11 cellular contexts compared by ENCODE assay signal in the genomic region with DNA sequence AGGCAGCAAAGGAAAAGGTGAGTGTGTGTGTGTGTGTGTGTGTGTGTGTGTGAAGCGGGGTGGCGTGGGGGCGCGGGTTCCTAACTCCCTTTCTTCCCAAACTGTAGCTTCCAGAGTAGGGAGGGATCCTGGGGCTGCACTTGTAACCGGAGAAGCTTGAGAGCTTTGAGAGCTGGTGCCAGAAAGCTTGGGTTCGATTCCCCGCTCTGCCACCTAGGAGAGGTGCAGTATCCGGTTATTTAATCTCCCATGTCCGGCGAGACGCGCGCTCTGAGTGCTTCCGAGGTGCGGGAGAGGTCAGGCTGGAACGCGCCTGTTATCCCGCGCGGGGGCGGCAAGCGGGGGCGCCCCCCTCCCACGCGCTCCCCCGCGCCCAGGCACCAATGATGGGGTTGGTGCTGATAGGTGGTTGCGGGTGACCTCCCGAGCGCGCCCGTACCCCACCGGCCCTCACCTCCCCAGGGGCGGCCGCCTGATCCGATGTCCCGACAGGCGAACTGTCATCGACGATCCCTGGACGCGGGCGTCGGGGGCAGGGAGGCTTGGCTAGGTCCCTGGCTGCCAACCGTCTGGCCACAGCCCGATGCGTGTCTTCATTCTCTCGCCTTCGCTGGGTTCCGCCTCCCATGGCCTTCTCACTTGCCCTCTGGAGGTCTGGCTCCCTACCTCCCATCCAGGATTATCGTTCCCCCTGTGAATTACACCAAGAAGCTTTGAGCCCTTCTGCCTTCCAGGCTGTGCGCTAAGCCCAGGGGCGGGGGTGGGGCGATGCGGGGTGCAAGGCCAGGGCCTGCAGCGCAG. TPM values are rescaled to one million over a fixed set of nuclear protein-coding genes. Genes with fewer than 3 reads are reported as not detected.
DNase-seq lines count a peak whose midpoint lies in the region; ATAC-seq and TF ChIP-seq lines count a peak whose summit lies in the region.
"Had no signal": no experiment of that assay in that cellular context is flagged by ENCODE, and none has a peak within 500 bp of the region (broad histone marks: within the 10 kb centered on the region; RNA-seq: fewer than 3 reads in every experiment).

No MANE protein-coding gene starts in this region.

- H3K27ac ChIP-seq in lower lobe of right lung = peak overlapping the region; percentile 78
- peak overlapping the region; percentile 61 for H3K27ac ChIP-seq in substantia nigra (ENCODE audit: low read depth, low read length, poor library complexity, severe bottlenecking)

- TF ChIP-seq CTCF in lower lobe of right lung (IDR thresholded peaks at IDR 0.05) (no peak), progenitor cell of endocrine pancreas (IDR thresholded peaks at IDR 0.05; ENCODE audit: unreplicated experiment) (no peak)

- H3K9me3 Mint-ChIP-seq in dendritic cell treated with granulocyte-macrophage colony-stimulating factor and Interleukin-4, amounts not matched to agents 40 ng/mL and 50 ng/mL, for 4 days = no peaks in the 10 kb centered on the region
- no peaks in the 10 kb centered on the region for H3K9me3 Mint-ChIP-seq in progenitor cell of endocrine pancreas (ENCODE audit: low read depth)

- H3K4me1 ChIP-seq in lower lobe of right lung = no peaks in the 10 kb centered on the region

- H3K27ac Mint-ChIP-seq in dendritic cell treated with granulocyte-macrophage colony-stimulating factor and Interleukin-4, amounts not matched to agents 40 ng/mL and 50 ng/mL, for 4 days = peak overlapping the region; percentile 95
- H3K27ac Mint-ChIP-seq in progenitor cell of endocrine pancreas = no peak overlapping the region

- H3K4me3 Mint-ChIP-seq in dendritic cell treated with granulocyte-macrophage colony-stimulating factor and Interleukin-4, amounts not matched to agents 40 ng/mL and 50 ng/mL, for 4 days = peak overlapping the region; percentile 85
- no peak overlapping the region for H3K4me3 Mint-ChIP-seq in progenitor cell of endocrine pancreas (ENCODE audit: low read depth)

- peaks cover 57% of the 10 kb centered on the region for H3K4me1 Mint-ChIP-seq in dendritic cell treated with granulocyte-macrophage colony-stimulating factor and Interleukin-4, amounts not matched to agents 40 ng/mL and 50 ng/mL, for 4 days (ENCODE audit: low read depth)
- no peaks in the 10 kb centered on the region for H3K4me1 Mint-ChIP-seq in progenitor cell of endocrine pancreas (ENCODE audit: low read depth)

- H3K9me3 ChIP-seq in lower lobe of right lung = no peaks in the 10 kb centered on the region

- intact Hi-C loops in dendritic cell treated with granulocyte-macrophage colony-stimulating factor and Interleukin-4, amounts not matched to agents 40 ng/mL and 50 ng/mL, for 4 days (cut with micrococcal nuclease) = no loop called here
- intact Hi-C loops in lower lobe of right lung (cut with DNase I) = no loop called here

- H3K27me3 ChIP-seq in lower lobe of right lung (ENCODE audit: low read depth) = peaks cover 7% of the 10 kb centered on the region

- ATAC-seq in lower lobe of right lung = peak; percentile 54 to 58
- no peak for ATAC-seq in HG03571 (IDR thresholded peaks at IDR 0.05; ENCODE audit: unreplicated experiment)

- peaks cover 37% of the 10 kb centered on the region for H3K36me3 Mint-ChIP-seq in dendritic cell treated with granulocyte-macrophage colony-stimulating factor and Interleukin-4, amounts not matched to agents 40 ng/mL and 50 ng/mL, for 4 days (ENCODE audit: low read depth)
- H3K36me3 Mint-ChIP-seq in progenitor cell of endocrine pancreas (ENCODE audit: insufficient read depth) = no peaks in the 10 kb centered on the region

- DNase-seq in NCI-H2227 (lab: John Stamatoyannopoulos, UW; ENCODE audit: unreplicated experiment) = peak; percentile 4
- DNase-seq in NCI-H2227 treated with DMSO at 0.1 percent for 48 hours (lab: John Stamatoyannopoulos, UW) = no peak
- peak; percentile 55 for DNase-seq in lower lobe of right lung
- peak in 3 of 49 donors; percentile 7 to 14 (median 11) for DNase-seq in substantia nigra (lab: John Stamatoyannopoulos, UW)
- DNase-seq in progenitor cell of endocrine pancreas (ENCODE audit: low spot score, unreplicated experiment) = no peak
- no peak for DNase-seq in NCI-H1092 (lab: John Stamatoyannopoulos, UW)
- DNase-seq: 8988T; effector CD8-positive, alpha-beta T cell; NCI-H2171 treated with DMSO at 0.1 percent for 48 hours had no signal

- no peaks in the 10 kb centered on the region for H3K27me3 Mint-ChIP-seq in dendritic cell treated with granulocyte-macrophage colony-stimulating factor and Interleukin-4, amounts not matched to agents 40 ng/mL and 50 ng/mL, for 4 days
- peaks cover 27% of the 10 kb centered on the region for H3K27me3 Mint-ChIP-seq in progenitor cell of endocrine pancreas

- H3K4me3 ChIP-seq in lower lobe of right lung = peak overlapping the region; percentile 49

- no peaks in the 10 kb centered on the region for H3K36me3 ChIP-seq in lower lobe of right lung

RNA-seq across cellular contexts. Expression of gene RACGAP1, which starts 7.4 kb away (rescaled TPM):
- total RNA-seq in lower lobe of right lung (13.7 TPM), progenitor cell of endocrine pancreas (40.0 and 42.1 TPM in 2 replicates)

RNA-seq across cellular contexts. Expression of gene ASIC1, which starts 24.7 kb away (rescaled TPM):
- total RNA-seq in lower lobe of right lung = 1.6 TPM
- total RNA-seq in progenitor cell of endocrine pancreas = 5.2 and 5.7 TPM in 2 replicates

RNA-seq across cellular contexts. Expression of gene SMARCD1, which starts 52.4 kb away (rescaled TPM):
- 44.2 TPM for total RNA-seq in lower lobe of right lung
- 160 and 167 TPM in 2 replicates for total RNA-seq in progenitor cell of endocrine pancreas

RNA-seq across cellular contexts. Expression of gene AQP6, which starts 60.0 kb away (rescaled TPM):
- 0.09 TPM for total RNA-seq in lower lobe of right lung
- 0.29 TPM in 1 of 2 replicates, not detected in the other for total RNA-seq in progenitor cell of endocrine pancreas

Comparison
In these comparisons a context has a peak if more than half of its experiments do, and no peak if none do; other contexts are left out.
1. DNase-seq: peak in NCI-H2227 (single experiment) and lower lobe of right lung (single experiment); none in NCI-H2227 treated with DMSO at 0.1 percent for 48 hours (single experiment), progenitor cell of endocrine pancreas (single experiment) and NCI-H1092 (single experiment).